In the genomic region with DNA sequence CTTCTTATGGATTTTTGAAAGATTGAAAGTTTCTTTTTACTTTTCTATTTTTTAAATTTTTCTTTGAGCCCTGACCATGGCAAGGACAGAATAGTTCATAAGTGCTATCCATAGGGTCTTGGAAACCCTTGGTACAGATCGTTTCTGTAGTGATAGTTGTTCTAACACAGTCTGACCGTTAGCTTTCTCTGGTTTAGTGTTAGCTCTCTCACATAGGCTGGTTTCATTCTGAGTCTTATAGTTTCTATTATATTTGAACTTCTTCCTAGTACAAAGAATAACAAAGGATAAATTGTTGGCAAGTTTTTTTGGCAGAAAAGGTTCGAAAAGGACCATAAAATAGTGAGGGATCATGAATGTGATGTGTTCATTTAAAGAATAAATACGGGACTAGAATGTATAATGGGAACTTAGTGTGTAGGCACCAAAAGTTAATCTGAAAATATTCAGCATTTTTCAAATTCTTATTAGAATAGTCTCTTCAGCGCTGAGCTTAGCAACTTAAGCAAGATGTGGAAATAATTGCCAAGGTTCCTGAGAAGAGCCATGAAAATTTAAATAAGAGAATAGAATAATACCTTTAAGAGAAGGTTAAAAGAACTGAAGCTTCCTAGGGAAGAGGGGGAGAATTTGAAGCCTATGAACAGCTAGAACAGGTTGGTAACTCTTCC, we compare ENCODE assay signal across 12 cellular contexts. TPM values are rescaled to one million over a fixed set of nuclear protein-coding genes. Genes with fewer than 3 reads are reported as not detected.
A peak's percentile ranks its signal among the peaks of the same experiment; 100 is the strongest.
DNase-seq lines count a peak whose midpoint lies in the region; ATAC-seq and TF ChIP-seq lines count a peak whose summit lies in the region.
"Had no signal": no experiment of that assay in that cellular context is flagged by ENCODE, and none has a peak within 500 bp of the region (broad histone marks: within the 10 kb centered on the region; RNA-seq: fewer than 3 reads in every experiment).

No MANE protein-coding gene starts in this region.

- H3K9me3 Mint-ChIP-seq in activated CD4-positive, alpha-beta T cell treated with anti-CD3 and anti-CD28 coated beads, Interleukin-2, amount 10 ng/mL, durations not matched to agents 24 days and 14 days: peaks cover 8% of the 10 kb centered on the region

- peaks cover 39% of the 10 kb centered on the region for H3K4me1 Mint-ChIP-seq in activated CD4-positive, alpha-beta T cell treated with anti-CD3 and anti-CD28 coated beads, Interleukin-2, amount 10 ng/mL, durations not matched to agents 24 days and 14 days

- H3K4me3 ChIP-seq in fibroblast of the aortic adventitia (ENCODE audit: low read depth, low read length): no peak overlapping the region

- DNase-seq in activated CD4-positive, alpha-beta T cell treated with anti-CD3 and anti-CD28 coated beads, Interleukin-2, amount 10 ng/mL, durations not matched to agents 24 days and 14 days: no peak
- no peak for DNase-seq in activated CD4-positive, alpha-beta T cell treated with anti-CD3 and anti-CD28 coated beads for 48 hours
- DNase-seq in fibroblast of the aortic adventitia (ENCODE audit: low read depth) (peak; percentile 51), NCI-H1092 (lab: John Stamatoyannopoulos, UW) (no peak), activated gamma-delta T cell treated with Interleukin-2 at 50 U/mL for 16 hours (no peak), NOMO-1 (lab: John Stamatoyannopoulos, UW; ENCODE audit: unreplicated experiment in 2 of 2) (no peak)
- DNase-seq: activated naive CD4-positive, alpha-beta T cell; dermis blood vessel endothelial cell; hypothalamus; NCI-H1048 had no signal

- peak overlapping the region; percentile 47 for H3K4me3 Mint-ChIP-seq in activated CD4-positive, alpha-beta T cell treated with anti-CD3 and anti-CD28 coated beads, Interleukin-2, amount 10 ng/mL, durations not matched to agents 24 days and 14 days

- TF ChIP-seq CTCF in fibroblast of the aortic adventitia (IDR thresholded peaks at IDR 0.05; ENCODE audit: insufficient read depth, low read length): no peak

- intact Hi-C loops in activated CD4-positive, alpha-beta T cell treated with anti-CD3 and anti-CD28 coated beads, Interleukin-2, amount 10 ng/mL, durations not matched to agents 24 days and 14 days (cut with micrococcal nuclease): loop anchor here (1.0 to 10.0 kb wide), 5 partner anchors 23 to 1071 kb away; partner anchors contain the start of genes ARHGAP20 and POU2AF1

- peak overlapping the region; percentile 43 for H3K27ac Mint-ChIP-seq in activated CD4-positive, alpha-beta T cell treated with anti-CD3 and anti-CD28 coated beads, Interleukin-2, amount 10 ng/mL, durations not matched to agents 24 days and 14 days

- H3K36me3 Mint-ChIP-seq in activated CD4-positive, alpha-beta T cell treated with anti-CD3 and anti-CD28 coated beads, Interleukin-2, amount 10 ng/mL, durations not matched to agents 24 days and 14 days (ENCODE audit: low read depth): peaks cover 29% of the 10 kb centered on the region

- H3K27me3 Mint-ChIP-seq in activated CD4-positive, alpha-beta T cell treated with anti-CD3 and anti-CD28 coated beads, Interleukin-2, amount 10 ng/mL, durations not matched to agents 24 days and 14 days: no peaks in the 10 kb centered on the region

- ATAC-seq in GM21576 (IDR thresholded peaks at IDR 0.05; ENCODE audit: unreplicated experiment): peak; percentile 86
- ATAC-seq in HG03159 (IDR thresholded peaks at IDR 0.05; ENCODE audit: unreplicated experiment): peak; percentile 83

RNA-seq across cellular contexts. Expression of gene FDX1, which starts 24.1 kb away (rescaled TPM):
- total RNA-seq in activated CD4-positive, alpha-beta T cell treated with anti-CD3 and anti-CD28 coated beads, Interleukin-2, amount 10 ng/mL, durations not matched to agents 24 days and 14 days: 14.2 and 16.4 TPM in 2 replicates
- 10.1 and 10.8 TPM in 2 replicates for total RNA-seq in fibroblast of the aortic adventitia (ENCODE audit: low replicate concordance)
